18 cellular contexts compared by ENCODE assay signal in genomic region chr16:81597079-81597658, GRCh38.
DNase-seq lines count a peak whose midpoint lies in the region; ATAC-seq, FAIRE-seq and TF ChIP-seq lines count a peak whose summit lies in the region.
"Had no signal": no experiment of that assay in that cellular context is flagged by ENCODE, and none has a peak within 500 bp of the region (broad histone marks: within the 10 kb centered on the region; RNA-seq: fewer than 3 reads in every experiment).

No MANE protein-coding gene starts in this region.

- no peaks in the 10 kb centered on the region for H3K9me1 ChIP-seq in K562 (ENCODE audit: control insufficient read depth, insufficient read depth, low read length)

- H3K36me3 ChIP-seq in BLaER1 treated with 17β-estradiol and CSF1 and Interleukin-3, amounts not matched to agents 10 nM and 100 nM: peaks cover 0 to 52% (median 27%) of the 10 kb centered on the region in 11 experiments; a peak in 16 of 22 replicates
- no peaks in the 10 kb centered on the region for H3K36me3 ChIP-seq in K562 (ENCODE audit: control insufficient read depth, insufficient read depth, low read length)
- H3K36me3 ChIP-seq in mucosa of descending colon (ENCODE audit: low read depth): no peaks in the 10 kb centered on the region
- no peaks in the 10 kb centered on the region for H3K36me3 ChIP-seq in esophagus muscularis mucosa
- H3K36me3 ChIP-seq in gastrocnemius medialis: no peaks in the 10 kb centered on the region

- peak overlapping the region in 9 of 11 experiments; percentile 0 to 38 (median 28); a peak in 5 of 22 replicates for H3K4me2 ChIP-seq in BLaER1 treated with 17β-estradiol and CSF1 and Interleukin-3, amounts not matched to agents 10 nM and 100 nM
- H3K4me2 ChIP-seq in K562 (ENCODE audit: insufficient read depth, low read length): no peak overlapping the region
- H3K4me2 ChIP-seq: GM23338 had no signal

- in situ Hi-C loops in K562 (cut with MboI): no loop called here
- in situ Hi-C loops in gastrocnemius medialis (cut with MboI; ENCODE audit: low sequenced_read_pairs in 4 of 4): no loop called here

- H3K4me3 ChIP-seq in BLaER1 treated with 17β-estradiol and CSF1 and Interleukin-3, amounts not matched to agents 10 nM and 100 nM: no peak overlapping the region
- H3K4me3 ChIP-seq in K562: no peak overlapping the region
- H3K4me3 ChIP-seq in mucosa of descending colon: no peak overlapping the region
- no peak overlapping the region for H3K4me3 ChIP-seq in esophagus muscularis mucosa
- no peak overlapping the region for H3K4me3 ChIP-seq in gastrocnemius medialis
- H3K4me3 ChIP-seq: GM23338 had no signal

- no peak for ATAC-seq in K562
- ATAC-seq in mucosa of descending colon: peak; percentile 71
- ATAC-seq in gastrocnemius medialis: no peak

- BruUV-seq in K562 (replicated peaks; lab: Mats Ljungman, UMichigan): no TSS peak

- H3K79me2 ChIP-seq in K562 (ENCODE audit: control insufficient read depth, insufficient read depth, low read length): peaks cover 25% of the 10 kb centered on the region

- POLR2A ChIA-PET in K562 (lab: Yijun Ruan, JAX): interaction anchor here (0.6 kb wide), 1 partner anchor 52 kb away, joined by 3 read pairs; no protein-coding TSS in a partner anchor

- H3K9ac ChIP-seq in BLaER1 treated with 17β-estradiol and CSF1 and Interleukin-3, amounts not matched to agents 10 nM and 100 nM: no peak overlapping the region
- no peak overlapping the region for H3K9ac ChIP-seq in K562 (ENCODE audit: insufficient read depth in 1 of 2, low read depth in 2 of 2, low read length in 2 of 2)

- DNase-seq in HuH-7 (ENCODE audit: low spot score) (peak; percentile 78), K562 (ENCODE audit: extremely low read depth in 1 of 4, low spot score in 3 of 4) (no peak), mucosa of descending colon (peak in 1 of 3 donors; percentile 27), retina (no peak), esophagus muscularis mucosa (ENCODE audit: extremely low spot score) (no peak), gastrocnemius medialis (no peak), GDM1 (lab: John Stamatoyannopoulos, UW) (no peak)
- DNase-seq: HFFc6, NCI-H1417, NCI-H1930, NCI-H2171, NCI-H82, SHP77 treated with DMSO at 0.1 percent for 48 hours had no signal

- no peak overlapping the region for H3K27ac ChIP-seq in BLaER1 treated with 17β-estradiol and CSF1 and Interleukin-3, amounts not matched to agents 10 nM and 100 nM
- H3K27ac ChIP-seq in K562 (ENCODE audit: extremely low read depth, low read depth, low read length) (no peak overlapping the region), esophagus muscularis mucosa (replicated peaks in 1 of 4) (no peak overlapping the region), gastrocnemius medialis (no peak overlapping the region)

- intact Hi-C loops in K562 (cut with micrococcal nuclease): no loop called here
- intact Hi-C loops in mucosa of descending colon (cut with DNase I, micrococcal nuclease): no loop called here
- intact Hi-C loops in esophagus muscularis mucosa (cut with DNase I): no loop called here
- intact Hi-C loops in gastrocnemius medialis (cut with DNase I; ENCODE audit: low total_unique reads): no loop called here

- H4K20me1 ChIP-seq in BLaER1 treated with 17β-estradiol and CSF1 and Interleukin-3, amounts not matched to agents 10 nM and 100 nM: peaks cover 89 to 99% (median 98%) of the 10 kb centered on the region in 11 experiments
- H4K20me1 ChIP-seq in K562 (replicated peaks; ENCODE audit: control insufficient read depth, insufficient read depth, low read length): peaks cover 22% of the 10 kb centered on the region; the same call in 1 of the 2 replicates

- H3K4me1 ChIP-seq in BLaER1 treated with 17β-estradiol and CSF1 and Interleukin-3, amounts not matched to agents 10 nM and 100 nM: peaks cover 35 to 48% (median 43%) of the 10 kb centered on the region in 10 experiments
- H3K4me1 ChIP-seq in K562 (replicated peaks in 1 of 2; ENCODE audit: control insufficient read depth in 2 of 2, insufficient read depth in 2 of 2, low read length in 2 of 2): peaks cover 0 to 18% of the 10 kb centered on the region in 2 experiments; a peak in 2 of 5 replicates
- H3K4me1 ChIP-seq in mucosa of descending colon (ENCODE audit: low read depth): peaks cover 18% of the 10 kb centered on the region
- H3K4me1 ChIP-seq in esophagus muscularis mucosa: peaks cover 20 to 48% (median 35%) of the 10 kb centered on the region in 4 donors
- no peaks in the 10 kb centered on the region for H3K4me1 ChIP-seq in gastrocnemius medialis

- no peaks in the 10 kb centered on the region for H3K9me3 ChIP-seq in BLaER1 treated with 17β-estradiol and CSF1 and Interleukin-3, amounts not matched to agents 10 nM and 100 nM (replicated peaks in 1 of 11)
- no peaks in the 10 kb centered on the region for H3K9me3 ChIP-seq in K562 (replicated peaks; ENCODE audit: control insufficient read depth, insufficient read depth, low read depth, low read length)
- H3K9me3 ChIP-seq in mucosa of descending colon: no peaks in the 10 kb centered on the region
- H3K9me3 ChIP-seq in esophagus muscularis mucosa: no peaks in the 10 kb centered on the region
- H3K9me3 ChIP-seq in gastrocnemius medialis: no peaks in the 10 kb centered on the region

- 84% methylated on average over 4 of the region's 5 CpGs for WGBS in K562 (ENCODE audit: insufficient coverage, low coverage, missing lambda C conversion rate)
- WGBS in esophagus muscularis mucosa: 98% methylated on average over 5 of the region's 5 CpGs

- no peaks in the 10 kb centered on the region for H3K27me3 ChIP-seq in BLaER1 treated with 17β-estradiol and CSF1 and Interleukin-3, amounts not matched to agents 10 nM and 100 nM
- H3K27me3 ChIP-seq in K562 (ENCODE audit: control insufficient read depth in 2 of 2, insufficient read depth in 2 of 2, low read length in 2 of 2) (no peaks in the 10 kb centered on the region), esophagus muscularis mucosa (no peaks in the 10 kb centered on the region), gastrocnemius medialis (no peaks in the 10 kb centered on the region)

- CTCF ChIA-PET in K562 (lab: Yijun Ruan, JAX; ENCODE audit: low intra/inter-chr PET ratio): interaction anchor here (0.7 kb wide), 1 partner anchor 102 kb away, joined by 3 read pairs; no protein-coding TSS in a partner anchor

- H2AFZ ChIP-seq in K562 (ENCODE audit: low read depth, low read length): no peak overlapping the region
- H2AFZ ChIP-seq: GM23338 had no signal

- no peak for TF ChIP-seq CTCF in K562 (IDR thresholded peaks at IDR 0.05 in 2 of 3, conservative IDR thresholded peaks at IDR 0.05 in 1 of 3; ENCODE audit: insufficient read depth in 2 of 3, low read depth in 1 of 3, low read length in 3 of 3)
- TF ChIP-seq CTCF in mucosa of descending colon (IDR thresholded peaks at IDR 0.05): no peak
- no peak for TF ChIP-seq CTCF in esophagus muscularis mucosa (IDR thresholded peaks at IDR 0.05)
- no peak for TF ChIP-seq CTCF in gastrocnemius medialis (IDR thresholded peaks at IDR 0.05 in 4 of 5, conservative IDR thresholded peaks at IDR 0.05 in 1 of 5)

- no peak for FAIRE-seq in K562 (lab: Jason Lieb, UNC)
- FAIRE-seq: GM12891, GM19239, RCC 7860 had no signal

- TF ChIP-seq RAD21 in K562 (CRISPR knock-in tag; conservative IDR thresholded peaks at IDR 0.05 in 1 of 2, IDR thresholded peaks at IDR 0.05 in 1 of 2): no peak

- TF ChIP-seq POLR2A in K562 (conservative IDR thresholded peaks at IDR 0.05) (no peak), esophagus muscularis mucosa (IDR thresholded peaks at IDR 0.05; ENCODE audit: low read depth) (no peak), gastrocnemius medialis (IDR thresholded peaks at IDR 0.05) (no peak)

- no peak for TF ChIP-seq EP300 in K562 (IDR thresholded peaks at IDR 0.05; ENCODE audit: low read length)
- no peak for TF ChIP-seq EP300 in esophagus muscularis mucosa (IDR thresholded peaks at IDR 0.05)

TF ChIP-seq in K562, 482 proteins besides CTCF, POLR2A, EP300 and RAD21 (continues in another document):
- TF ChIP-seq KAT2B (IDR thresholded peaks at IDR 0.05; ENCODE audit: low read depth, low read length) (no peak), HOXB6 (CRISPR knock-in tag; IDR thresholded peaks at IDR 0.05; ENCODE audit: borderline replicate concordance) (no peak), CEBPG (CRISPR knock-in tag; IDR thresholded peaks at IDR 0.05) (peak; percentile 45; the same call in 1 of the 2 replicates), CEBPG (tag; conservative IDR thresholded peaks at IDR 0.05 in 1 of 2, IDR thresholded peaks at IDR 0.05 in 1 of 2) (peak; percentile 70 to 77), TSC22D4 (tag; IDR thresholded peaks at IDR 0.05) (no peak), CEBPB (tag; IDR thresholded peaks at IDR 0.05) (peak; percentile 72), ZNF408 (CRISPR knock-in tag; IDR thresholded peaks at IDR 0.05; ENCODE audit: low read depth) (no peak), PTTG1 (tag; IDR thresholded peaks at IDR 0.05; ENCODE audit: low read depth) (no peak), ZNF696 (CRISPR knock-in tag; conservative IDR thresholded peaks at IDR 0.05) (no peak), UBTF (IDR thresholded peaks at IDR 0.05; ENCODE audit: borderline replicate concordance in 1 of 2, low read depth in 2 of 2, low read length in 2 of 2) (no peak), ATF3 (IDR thresholded peaks at IDR 0.05) (peak; percentile 64), ATF3 (CRISPR knock-in tag; conservative IDR thresholded peaks at IDR 0.05) (no peak)
